29 cellular contexts compared by ENCODE assay signal in genomic region chr17:76416447-76416846, GRCh38. TPM values are rescaled to one million over a fixed set of nuclear protein-coding genes. Genes with fewer than 3 reads are reported as not detected.
"Had no signal": no experiment of that assay in that cellular context is flagged by ENCODE, and none has a peak within 500 bp of the region (broad histone marks: within the 10 kb centered on the region; RNA-seq: fewer than 3 reads in every experiment).

No MANE protein-coding gene starts in this region.

- H2AFZ ChIP-seq: neural progenitor cell had no signal

- H3K4me3 Mint-ChIP-seq: activated CD4-positive, alpha-beta memory T cell treated with anti-CD3 and anti-CD28 coated beads, Interleukin-2, amount 10 ng/mL, durations not matched to agents 7 days and 5 days; activated CD4-positive, alpha-beta T cell treated with anti-CD3 and anti-CD28 coated beads, Interleukin-2, amount 10 ng/mL, durations not matched to agents 7 days and 5 days; activated T-cell treated with anti-CD3 and anti-CD28 coated beads, Interleukin-2, amount 50 U/mL, for 24 hours; neural progenitor cell had no signal

- H3K9me3 ChIP-seq: breast epithelium, right lobe of liver, upper lobe of left lung had no signal

- H3K27ac ChIP-seq: breast epithelium, neural progenitor cell, right lobe of liver, skin epidermis, upper lobe of left lung had no signal

- DNase-seq: activated CD4-positive, alpha-beta memory T cell treated with anti-CD3 and anti-CD28 coated beads, Interleukin-2, amount 10 ng/mL, durations not matched to agents 7 days and 5 days; activated CD4-positive, alpha-beta T cell treated with anti-CD3 and anti-CD28 coated beads, Interleukin-2, amount 10 ng/mL, durations not matched to agents 7 days and 5 days; activated CD8-positive, alpha-beta memory T cell treated with anti-CD3 and anti-CD28 coated beads, Interleukin-2, amount 50 U/mL, for 48 hours; activated gamma-delta T cell treated with Interleukin-2 at 50 U/mL for 16 hours; activated naive CD4-positive, alpha-beta T cell treated with anti-CD3 and anti-CD28 coated beads, Interleukin-2, amount 50 U/mL, for 16 hours; activated T-cell treated with anti-CD3 and anti-CD28 coated beads, Interleukin-2, amount 50 U/mL, for 24 hours; amniotic stem cell; central memory CD4-positive, alpha-beta T cell; hippocampal formation; left cardiac atrium; mammary epithelial cell; naive B cell; occipital lobe; right lobe of liver; stimulated activated CD4-positive, alpha-beta T cell treated with anti-CD3 and anti-CD28 coated beads, Interleukin-12 subunit alpha, Interleukin-12 subunit beta, amount 100 ng/mL, for 4 hours; stimulated activated CD4-positive, alpha-beta T cell treated with anti-CD3 and anti-CD28 coated beads, Interleukin-4, amount 100 ng/mL, for 1 hour; stimulated activated naive CD8-positive, alpha-beta T cell treated with anti-CD3 and anti-CD28 coated beads, Interleukin-15, Interleukin-2, amounts not matched to agents 100 U/mL and 50 U/mL, for 24 hours; substantia nigra; upper lobe of left lung had no signal

- H3K27me3 Mint-ChIP-seq: activated CD4-positive, alpha-beta memory T cell treated with anti-CD3 and anti-CD28 coated beads, Interleukin-2, amount 10 ng/mL, durations not matched to agents 7 days and 5 days; activated CD4-positive, alpha-beta T cell treated with anti-CD3 and anti-CD28 coated beads, Interleukin-2, amount 10 ng/mL, durations not matched to agents 7 days and 5 days; activated T-cell treated with anti-CD3 and anti-CD28 coated beads, Interleukin-2, amount 50 U/mL, for 24 hours; naive B cell had no signal

- H3K4me1 ChIP-seq: right lobe of liver had no signal

- H3K4me3 ChIP-seq: breast epithelium, neural progenitor cell, right lobe of liver, skin epidermis, upper lobe of left lung had no signal

- H3K4me2 ChIP-seq: neural progenitor cell had no signal

- H3K36me3 ChIP-seq: breast epithelium, neural progenitor cell, right lobe of liver, upper lobe of left lung had no signal

- H3K27ac Mint-ChIP-seq: activated CD4-positive, alpha-beta memory T cell treated with anti-CD3 and anti-CD28 coated beads, Interleukin-2, amount 10 ng/mL, durations not matched to agents 7 days and 5 days; activated CD4-positive, alpha-beta T cell treated with anti-CD3 and anti-CD28 coated beads, Interleukin-2, amount 10 ng/mL, durations not matched to agents 7 days and 5 days; activated T-cell treated with anti-CD3 and anti-CD28 coated beads, Interleukin-2, amount 50 U/mL, for 24 hours; neural progenitor cell had no signal

- H3K9me3 Mint-ChIP-seq: activated CD4-positive, alpha-beta memory T cell treated with anti-CD3 and anti-CD28 coated beads, Interleukin-2, amount 10 ng/mL, durations not matched to agents 7 days and 5 days; activated CD4-positive, alpha-beta T cell treated with anti-CD3 and anti-CD28 coated beads, Interleukin-2, amount 10 ng/mL, durations not matched to agents 7 days and 5 days; activated T-cell treated with anti-CD3 and anti-CD28 coated beads, Interleukin-2, amount 50 U/mL, for 24 hours; naive B cell; neural progenitor cell had no signal

- ATAC-seq: activated CD4-positive, CD25-positive, alpha-beta regulatory T cell treated with anti-CD3 and anti-CD28 coated beads, Interleukin-2, amount 50 U/mL, for 24 hours; left cardiac atrium; right lobe of liver; stimulated activated naive CD8-positive, alpha-beta T cell treated with anti-CD3 and anti-CD28 coated beads, Interleukin-15, Interleukin-2, amounts not matched to agents 100 U/mL and 50 U/mL, for 24 hours had no signal

RNA-seq across cellular contexts. Expression of gene AANAT, which starts 51.0 kb away (rescaled TPM):
- total RNA-seq: activated CD4-positive, alpha-beta memory T cell treated with anti-CD3 and anti-CD28 coated beads, Interleukin-2, amount 10 ng/mL, durations not matched to agents 7 days and 5 days; activated CD4-positive, alpha-beta T cell treated with anti-CD3 and anti-CD28 coated beads, Interleukin-2, amount 10 ng/mL, durations not matched to agents 7 days and 5 days; breast epithelium; endothelial cell of umbilical vein; fibroblast of lung; fibroblast of villous mesenchyme; left cardiac atrium; liver; mammary epithelial cell; mucosa of gallbladder; occipital lobe; right lobe of liver; T-helper 2 cell treated with Interferon-gamma antibody and Interleukin-4, amounts not matched to agents 100 ng/mL and 5 ng/mL, for 36 hours; upper lobe of left lung had no signal
